Comparison of ENCODE assay signal across 1 cellular context in the genomic region with DNA sequence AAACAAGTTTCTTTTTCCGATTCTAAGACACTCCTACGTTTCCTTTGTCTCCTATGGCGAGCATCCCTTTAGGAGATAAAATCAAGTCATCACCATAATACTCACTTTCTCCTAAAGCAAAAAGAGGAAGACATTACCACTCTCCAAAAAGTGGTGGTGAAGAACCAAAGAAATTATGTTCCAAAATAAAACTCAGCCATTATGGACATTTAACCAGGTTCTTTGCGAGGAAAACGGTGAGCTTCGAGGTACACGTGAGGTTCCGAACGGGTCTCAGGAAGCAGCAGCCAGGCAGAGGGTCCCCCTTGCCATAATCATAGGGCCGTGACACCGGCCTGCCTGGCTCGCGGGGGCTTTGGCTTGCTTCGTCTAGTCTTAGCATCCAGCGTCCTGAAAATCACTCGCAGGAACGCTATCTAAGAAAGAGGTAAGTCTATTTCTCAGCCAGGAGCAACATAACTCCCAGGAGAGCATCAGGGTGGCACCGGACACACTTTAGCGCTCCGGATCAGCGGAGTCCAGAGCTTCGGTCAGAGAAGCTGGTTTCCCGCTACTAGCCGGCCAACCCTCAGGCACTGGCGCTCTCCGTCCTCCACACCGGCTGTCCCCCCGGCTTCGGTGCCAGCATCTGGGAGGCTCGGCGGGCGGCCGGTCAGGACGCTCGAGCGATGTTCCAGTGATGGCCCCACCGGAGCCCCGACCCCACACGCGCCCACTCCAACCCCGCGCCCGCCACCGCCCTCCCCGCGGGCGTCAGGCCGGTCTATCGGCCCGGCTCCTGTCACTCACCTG.
TF ChIP-seq lines count a peak whose summit lies in the region.

No MANE protein-coding gene starts in this region.

TF ChIP-seq in SK-N-SH, 30 proteins besides CTCF, POLR2A, EP300 and RAD21 (continued from another document):
- TF ChIP-seq, protein P1, sequence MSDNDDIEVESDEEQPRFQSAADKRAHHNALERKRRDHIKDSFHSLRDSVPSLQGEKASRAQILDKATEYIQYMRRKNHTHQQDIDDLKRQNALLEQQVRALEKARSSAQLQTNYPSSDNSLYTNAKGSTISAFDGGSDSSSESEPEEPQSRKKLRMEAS (IDR thresholded peaks at IDR 0.05; ENCODE audit: low read depth): no peak
- TF ChIP-seq SIN3A (IDR thresholded peaks at IDR 0.05; ENCODE audit: borderline replicate concordance, low read depth, low read length): no peak
- no peak for TF ChIP-seq FOXJ3 (CRISPR knock-in tag; IDR thresholded peaks at IDR 0.05)
